In the genomic region with DNA sequence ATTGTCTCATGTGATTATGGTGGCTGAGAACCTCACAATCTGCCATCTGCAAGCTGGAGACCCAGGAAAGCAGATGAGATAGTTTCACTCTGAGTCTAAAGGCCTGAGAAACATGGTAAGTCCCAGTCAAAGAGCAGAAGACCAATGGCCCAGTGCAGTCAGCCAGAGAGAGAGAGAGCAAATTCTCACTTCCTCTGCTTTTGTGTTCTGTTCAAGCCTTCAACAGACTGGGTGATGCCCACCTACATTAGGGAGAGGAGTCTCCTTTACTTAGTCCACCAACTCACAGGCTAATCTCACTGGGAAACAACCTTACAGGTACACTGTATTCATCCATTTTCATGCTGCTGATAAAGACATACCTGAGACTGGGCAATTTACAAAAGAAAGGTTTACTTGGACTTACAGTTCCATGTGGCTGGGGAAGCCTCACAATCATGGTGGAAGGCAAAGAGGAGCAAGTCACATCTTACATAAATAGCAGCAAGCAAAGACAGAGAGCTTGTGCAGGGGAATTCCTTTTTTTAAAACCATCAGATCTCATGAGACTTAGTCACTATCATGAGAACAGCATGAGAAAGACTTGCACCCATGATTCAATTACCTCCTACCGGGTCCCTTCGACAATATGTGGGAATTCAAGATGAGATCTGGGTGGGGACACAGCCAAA, we compare ENCODE assay signal across 14 cellular contexts. TPM values are rescaled to one million over a fixed set of nuclear protein-coding genes. Genes with fewer than 3 reads are reported as not detected.
DNase-seq lines count a peak whose midpoint lies in the region; ATAC-seq and FAIRE-seq lines count a peak whose summit lies in the region.
"Had no signal": no experiment of that assay in that cellular context is flagged by ENCODE, and none has a peak within 500 bp of the region (broad histone marks: within the 10 kb centered on the region; RNA-seq: fewer than 3 reads in every experiment).

No MANE protein-coding gene starts in this region.

- H3K36me3 Mint-ChIP-seq in stimulated activated effector memory CD8-positive, alpha-beta T cell treated with anti-CD3 and anti-CD28 coated beads, Interleukin-12 subunit alpha, Interleukin-12 subunit beta, amount 100 ng/mL, for 72 hours, result no peaks in the 10 kb centered on the region

- H3K4me1 Mint-ChIP-seq in stimulated activated effector memory CD8-positive, alpha-beta T cell treated with anti-CD3 and anti-CD28 coated beads, Interleukin-12 subunit alpha, Interleukin-12 subunit beta, amount 100 ng/mL, for 72 hours, result no peaks in the 10 kb centered on the region

- ATAC-seq in GM19023 (IDR thresholded peaks at IDR 0.05; ENCODE audit: unreplicated experiment) (peak; percentile 84), GM21576 (IDR thresholded peaks at IDR 0.05; ENCODE audit: unreplicated experiment) (peak; percentile 75), HG03097 (IDR thresholded peaks at IDR 0.05; ENCODE audit: low FRiP score, unreplicated experiment) (peak; percentile 74)
- ATAC-seq in stimulated activated effector memory CD8-positive, alpha-beta T cell treated with anti-CD3 and anti-CD28 coated beads, Interleukin-12 subunit alpha, Interleukin-12 subunit beta, amount 100 ng/mL, for 72 hours, result peak; percentile 63

- H3K27ac Mint-ChIP-seq in stimulated activated effector memory CD8-positive, alpha-beta T cell treated with anti-CD3 and anti-CD28 coated beads, Interleukin-12 subunit alpha, Interleukin-12 subunit beta, amount 100 ng/mL, for 72 hours, result no peak overlapping the region

- FAIRE-seq in frontal cortex (lab: Jason Lieb, UNC), result no peak

- DNase-seq in stimulated activated effector memory CD8-positive, alpha-beta T cell treated with anti-CD3 and anti-CD28 coated beads, Interleukin-12 subunit alpha, Interleukin-12 subunit beta, amount 100 ng/mL, for 72 hours (ENCODE audit: low spot score in 2 of 2), result peak in 1 of 2 donors; percentile 29
- no peak for DNase-seq in occipital lobe (lab: John Stamatoyannopoulos, UW)
- DNase-seq in SIG-M5 (lab: John Stamatoyannopoulos, UW), result no peak
- DNase-seq in frontal cortex (ENCODE audit: low spot score in 2 of 2), result no peak
- DNase-seq: activated CD4-positive, CD25-positive, alpha-beta regulatory T cell; activated gamma-delta T cell treated with Interleukin-2 at 50 U/mL for 16 hours; DND-41; kidney glomerular epithelial cell; stimulated activated naive CD4-positive, alpha-beta T cell treated with Interleukin-2 at 50 U/mL for 16 hours had no signal

- no peaks in the 10 kb centered on the region for H3K9me3 Mint-ChIP-seq in stimulated activated effector memory CD8-positive, alpha-beta T cell treated with anti-CD3 and anti-CD28 coated beads, Interleukin-12 subunit alpha, Interleukin-12 subunit beta, amount 100 ng/mL, for 72 hours

- no peak overlapping the region for H3K4me3 Mint-ChIP-seq in stimulated activated effector memory CD8-positive, alpha-beta T cell treated with anti-CD3 and anti-CD28 coated beads, Interleukin-12 subunit alpha, Interleukin-12 subunit beta, amount 100 ng/mL, for 72 hours
- H3K4me3 Mint-ChIP-seq: neural crest cell had no signal

RNA-seq across cellular contexts. Expression of a gene that starts 4.7 kb away (rescaled TPM):
- 3.3 TPM for total RNA-seq in occipital lobe
- 3.3 TPM for total RNA-seq in frontal cortex
- total RNA-seq: NCI-H460 had no signal

RNA-seq across cellular contexts. Expression of a gene that starts 27.3 kb away (rescaled TPM):
- total RNA-seq in occipital lobe (331 TPM), frontal cortex (241 TPM)
